9 cellular contexts compared by ENCODE assay signal in the genomic region with DNA sequence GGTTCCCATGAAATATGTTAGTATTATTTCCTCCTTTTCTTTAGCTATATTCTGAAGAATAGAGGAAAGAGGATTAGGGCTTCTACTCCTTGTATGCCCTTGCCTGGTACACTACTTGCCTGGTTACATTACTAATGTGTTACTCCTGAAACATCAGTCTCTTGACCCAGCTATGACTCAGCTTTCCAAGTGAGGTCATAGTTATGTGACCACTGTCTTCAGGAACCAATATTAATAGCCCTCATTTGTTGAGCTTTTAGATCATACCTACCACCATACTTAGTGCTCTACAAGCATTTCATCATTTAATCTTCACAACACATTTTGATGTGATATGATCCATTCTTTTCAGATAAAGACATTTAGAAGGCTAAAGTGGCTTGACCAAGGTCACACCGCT.
DNase-seq lines count a peak whose midpoint lies in the region; ATAC-seq and TF ChIP-seq lines count a peak whose summit lies in the region.
"Had no signal": no experiment of that assay in that cellular context is flagged by ENCODE, and none has a peak within 500 bp of the region (broad histone marks: within the 10 kb centered on the region; RNA-seq: fewer than 3 reads in every experiment).

No MANE protein-coding gene starts in this region.

- peaks cover 23% of the 10 kb centered on the region for H3K36me3 Mint-ChIP-seq in HFFc6 (ENCODE audit: low read depth)
- peaks cover 0 to 3% (median 0%) of the 10 kb centered on the region in 5 donors for H3K36me3 Mint-ChIP-seq in naive thymus-derived CD4-positive, alpha-beta T cell

- peak overlapping the region; percentile 35 for H3K4me3 Mint-ChIP-seq in HFFc6
- H3K4me3 Mint-ChIP-seq in naive thymus-derived CD4-positive, alpha-beta T cell: no peak overlapping the region

- peak; percentile 85 for DNase-seq in Daoy (ENCODE audit: low read depth)
- peak; percentile 89 for DNase-seq in HFFc6
- peak; percentile 85 for DNase-seq in RKO (ENCODE audit: low spot score)
- DNase-seq in mesenchymal stem cell: peak; percentile 94
- no peak for DNase-seq in HEK293T (ENCODE audit: extremely low spot score)
- DNase-seq in NCI-H524 (lab: John Stamatoyannopoulos, UW): no peak
- no peak for DNase-seq in naive thymus-derived CD4-positive, alpha-beta T cell
- DNase-seq in NCI-H526 treated with DMSO at 0.1 percent for 48 hours (lab: John Stamatoyannopoulos, UW): no peak
- DNase-seq: right lobe of liver had no signal

- H3K9ac ChIP-seq in mesenchymal stem cell (ENCODE audit: low read length): peak overlapping the region; percentile 99

- no peak overlapping the region for H4K91ac ChIP-seq in mesenchymal stem cell (ENCODE audit: low read length)

- H3K79me1 ChIP-seq in mesenchymal stem cell (replicated peaks; ENCODE audit: low read length, poor library complexity, severe bottlenecking): peaks cover 4% of the 10 kb centered on the region

- H3K27ac Mint-ChIP-seq in HFFc6: peak overlapping the region; percentile 92
- H3K27ac Mint-ChIP-seq in naive thymus-derived CD4-positive, alpha-beta T cell: peak overlapping the region in 2 of 9 donors; percentile 16 to 66

- CTCF ChIA-PET in HEK293T (lab: Yijun Ruan, JAX): no interaction called here
- CTCF ChIA-PET in naive thymus-derived CD4-positive, alpha-beta T cell (lab: Charles Lee): no interaction called here

- intact Hi-C loops in naive thymus-derived CD4-positive, alpha-beta T cell (cut with micrococcal nuclease): loop anchor here in 1 of 2 donors (10.0 kb wide), 1 partner anchor 527 kb away; the partner anchor contains the start of genes LNP1 and TOMM70

- no peak overlapping the region for H2AFZ ChIP-seq in mesenchymal stem cell (ENCODE audit: low read depth, low read length)

- no peak overlapping the region for H3K14ac ChIP-seq in mesenchymal stem cell (ENCODE audit: low read length in 2 of 2)

- H3K9me3 Mint-ChIP-seq in HFFc6: no peaks in the 10 kb centered on the region
- H3K9me3 Mint-ChIP-seq in naive thymus-derived CD4-positive, alpha-beta T cell: no peaks in the 10 kb centered on the region

- peaks cover 41% of the 10 kb centered on the region for H3K4me1 Mint-ChIP-seq in HFFc6 (ENCODE audit: low read depth)
- peaks cover 7 to 30% (median 17%) of the 10 kb centered on the region in 7 donors for H3K4me1 Mint-ChIP-seq in naive thymus-derived CD4-positive, alpha-beta T cell

- no peak overlapping the region for H2AK5ac ChIP-seq in mesenchymal stem cell (ENCODE audit: low read length, severe bottlenecking)

- H3K36me3 ChIP-seq in mesenchymal stem cell (ENCODE audit: control insufficient read depth in 1 of 2, insufficient read depth in 2 of 2, low read depth in 1 of 2, low read length in 2 of 2): no peaks in the 10 kb centered on the region
- H3K36me3 ChIP-seq in naive thymus-derived CD4-positive, alpha-beta T cell (ENCODE audit: control insufficient read depth in 2 of 3, insufficient read depth in 3 of 3, low read length in 3 of 3): no peaks in the 10 kb centered on the region
- H3K36me3 ChIP-seq: right lobe of liver had no signal

- no peak overlapping the region for H4K8ac ChIP-seq in mesenchymal stem cell (ENCODE audit: low read length)

- POLR2A ChIA-PET in HEK293T (lab: Yijun Ruan, JAX): no interaction called here
- POLR2A ChIA-PET in naive thymus-derived CD4-positive, alpha-beta T cell (lab: Charles Lee): no interaction called here

- peak overlapping the region in 1 of 2 experiments; percentile 91 for H3K4me3 ChIP-seq in mesenchymal stem cell (ENCODE audit: insufficient read depth in 1 of 2, low read depth in 1 of 2, low read length in 2 of 2)
- H3K4me3 ChIP-seq in naive thymus-derived CD4-positive, alpha-beta T cell (ENCODE audit: low read length): no peak overlapping the region
- H3K4me3 ChIP-seq: right lobe of liver had no signal

- H3K27ac ChIP-seq in mesenchymal stem cell (ENCODE audit: low read length, poor library complexity, severe bottlenecking): no peak overlapping the region
- no peak overlapping the region for H3K27ac ChIP-seq in naive thymus-derived CD4-positive, alpha-beta T cell (ENCODE audit: low read depth, low read length)
- H3K27ac ChIP-seq: right lobe of liver had no signal

- no peak overlapping the region for H2BK12ac ChIP-seq in mesenchymal stem cell (ENCODE audit: low read length in 2 of 2)

- TF ChIP-seq CTCF in HFFc6 (IDR thresholded peaks at IDR 0.05): no peak

- no peak overlapping the region for H2BK5ac ChIP-seq in mesenchymal stem cell (ENCODE audit: low read depth, low read length, poor library complexity, severe bottlenecking)

- no CpG with 5 or more reads among the region's 1 CpG for whole genome bisulfite sequencing in mesenchymal stem cell

- peak overlapping the region in 1 of 2 experiments; percentile 40 for H3K18ac ChIP-seq in mesenchymal stem cell (ENCODE audit: low read depth in 1 of 2, low read length in 2 of 2)

- no peaks in the 10 kb centered on the region; the same call in 1 of the 2 replicates for H3K27me3 Mint-ChIP-seq in HFFc6 (ENCODE audit: insufficient read depth)
- H3K27me3 Mint-ChIP-seq in naive thymus-derived CD4-positive, alpha-beta T cell: peaks cover 0 to 45% (median 0%) of the 10 kb centered on the region in 5 donors

- no peaks in the 10 kb centered on the region for H3K27me3 ChIP-seq in mesenchymal stem cell (ENCODE audit: control insufficient read depth in 1 of 2, insufficient read depth in 1 of 2, low read length in 2 of 2)
- H3K27me3 ChIP-seq in naive thymus-derived CD4-positive, alpha-beta T cell (ENCODE audit: control insufficient read depth in 2 of 2, insufficient read depth in 2 of 2, low read length in 2 of 2): peaks cover 0 to 6% of the 10 kb centered on the region in 2 donors
- H3K27me3 ChIP-seq: right lobe of liver had no signal

- H3K4ac ChIP-seq in mesenchymal stem cell (ENCODE audit: low read depth in 1 of 2, low read length in 2 of 2): no peak overlapping the region

- no peak overlapping the region for H2BK120ac ChIP-seq in mesenchymal stem cell (ENCODE audit: low read depth, low read length)

- ATAC-seq in naive thymus-derived CD4-positive, alpha-beta T cell: no peak

- no peak overlapping the region for H2BK15ac ChIP-seq in mesenchymal stem cell (ENCODE audit: low read depth, poor library complexity, severe bottlenecking)

- no peak overlapping the region for H3K4me2 ChIP-seq in mesenchymal stem cell (ENCODE audit: low read length, poor library complexity, severe bottlenecking)

- no peak overlapping the region for H3K23ac ChIP-seq in mesenchymal stem cell (ENCODE audit: low read length in 2 of 2)

- no peaks in the 10 kb centered on the region for H3K9me3 ChIP-seq in mesenchymal stem cell (ENCODE audit: control insufficient read depth, low read length)
- no peaks in the 10 kb centered on the region for H3K9me3 ChIP-seq in naive thymus-derived CD4-positive, alpha-beta T cell (ENCODE audit: control insufficient read depth in 2 of 3, low read length in 3 of 3)
- H3K9me3 ChIP-seq: right lobe of liver had no signal

- H3K4me1 ChIP-seq in mesenchymal stem cell (ENCODE audit: control insufficient read depth, insufficient read depth, low read depth, low read length): no peaks in the 10 kb centered on the region
- peaks cover 10 to 14% of the 10 kb centered on the region in 2 donors for H3K4me1 ChIP-seq in naive thymus-derived CD4-positive, alpha-beta T cell (ENCODE audit: control insufficient read depth in 2 of 2, insufficient read depth in 2 of 2, low read length in 2 of 2)
- H3K4me1 ChIP-seq: right lobe of liver had no signal

TF ChIP-seq in HEK293T, 16 proteins besides CTCF, POLR2A, EP300 and RAD21:
- TF ChIP-seq ARNT (IDR thresholded peaks at IDR 0.05) (no peak), ZNF384 (IDR thresholded peaks at IDR 0.05) (no peak), FOXA1 (IDR thresholded peaks at IDR 0.05) (no peak), TARDBP (IDR thresholded peaks at IDR 0.05) (no peak), SUZ12 (IDR thresholded peaks at IDR 0.05) (no peak), BHLHE40 (IDR thresholded peaks at IDR 0.05; ENCODE audit: borderline replicate concordance) (no peak), NFRKB (IDR thresholded peaks at IDR 0.05) (no peak), L3MBTL2 (conservative IDR thresholded peaks at IDR 0.05) (no peak), HDGF (IDR thresholded peaks at IDR 0.05; ENCODE audit: borderline replicate concordance) (no peak), CTBP1 (IDR thresholded peaks at IDR 0.05; ENCODE audit: borderline replicate concordance) (no peak), FOXK2 (IDR thresholded peaks at IDR 0.05) (no peak), LEF1 (IDR thresholded peaks at IDR 0.05; ENCODE audit: borderline replicate concordance) (no peak), ELF4 (IDR thresholded peaks at IDR 0.05) (no peak), SP1 (IDR thresholded peaks at IDR 0.05) (no peak), FOXM1 (IDR thresholded peaks at IDR 0.05; ENCODE audit: borderline replicate concordance) (no peak)
- TF ChIP-seq, protein P1, sequence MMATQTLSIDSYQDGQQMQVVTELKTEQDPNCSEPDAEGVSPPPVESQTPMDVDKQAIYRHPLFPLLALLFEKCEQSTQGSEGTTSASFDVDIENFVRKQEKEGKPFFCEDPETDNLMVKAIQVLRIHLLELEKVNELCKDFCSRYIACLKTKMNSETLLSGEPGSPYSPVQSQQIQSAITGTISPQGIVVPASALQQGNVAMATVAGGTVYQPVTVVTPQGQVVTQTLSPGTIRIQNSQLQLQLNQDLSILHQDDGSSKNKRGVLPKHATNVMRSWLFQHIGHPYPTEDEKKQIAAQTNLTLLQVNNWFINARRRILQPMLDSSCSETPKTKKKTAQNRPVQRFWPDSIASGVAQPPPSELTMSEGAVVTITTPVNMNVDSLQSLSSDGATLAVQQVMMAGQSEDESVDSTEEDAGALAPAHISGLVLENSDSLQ (IDR thresholded peaks at IDR 0.05): no peak
TF ChIP-seq in HEK293T: peak in this region for 0.

Comparison
In these comparisons a context has a peak if more than half of its experiments do, and no peak if none do; other contexts are left out.
1. DNase-seq: peak in Daoy (single experiment), HFFc6 (single experiment), RKO (single experiment) and mesenchymal stem cell (single experiment); none in HEK293T (single experiment), NCI-H524 (0 of 2), naive thymus-derived CD4-positive, alpha-beta T cell (0 of 9) and NCI-H526 treated with DMSO at 0.1 percent for 48 hours (single experiment).